1 cellular context compared by ENCODE assay signal in genomic region chr19:42851718-42852280, GRCh38.
TF ChIP-seq lines count a peak whose summit lies in the region.

No MANE protein-coding gene starts in this region.

TF ChIP-seq in A549, 52 proteins besides CTCF, POLR2A, EP300 and RAD21 (continued from another document):
- 0 out of 2 replicates have a peak, but pooled peaks have one; percentile 4 for TF ChIP-seq BHLHE40 (IDR thresholded peaks at IDR 0.05; ENCODE audit: low read depth, low read length)
